8 cellular contexts compared by ENCODE assay signal in the genomic region with DNA sequence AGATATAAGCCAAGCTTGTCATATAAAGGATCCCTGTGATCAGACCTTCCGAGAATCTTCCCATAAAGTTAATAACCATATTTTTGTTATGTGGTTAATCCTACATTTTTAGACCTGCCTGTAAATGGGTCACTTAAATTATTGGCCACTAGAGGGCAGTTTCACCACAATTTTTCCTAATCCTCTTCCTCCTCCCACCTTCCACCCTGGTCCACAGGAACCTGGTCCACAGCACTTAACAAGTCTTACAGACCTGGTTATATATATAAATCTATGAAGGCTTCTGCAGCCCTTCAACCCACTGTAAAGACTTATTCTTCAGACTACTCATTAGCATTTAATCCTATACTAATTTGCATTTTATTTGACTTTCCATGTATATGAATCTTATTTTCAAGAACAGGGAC. TPM values are rescaled to one million over a fixed set of nuclear protein-coding genes. Genes with fewer than 3 reads are reported as not detected.
A peak's percentile ranks its signal among the peaks of the same experiment; 100 is the strongest.
DNase-seq lines count a peak whose midpoint lies in the region; FAIRE-seq and TF ChIP-seq lines count a peak whose summit lies in the region.

No MANE protein-coding gene starts in this region.

- in situ Hi-C loops in KBM-7 (cut with MboI; ENCODE audit: low pct_unique_long_range_greater_than_20kb, low sequenced_read_pairs): no loop called here

- CTCF ChIA-PET in RWPE1 (lab: Yijun Ruan, JAX): interaction anchor here (0.6 to 1.8 kb wide), 7 partner anchors 10 to 280 kb away, joined by 3 to 8 read pairs (median 4); a partner anchor contains a TSS

- H3K79me2 ChIP-seq in neural cell (replicated peaks; ENCODE audit: insufficient read depth, low read length): no peaks in the 10 kb centered on the region

- no peak for FAIRE-seq in GM12892 (lab: Jason Lieb, UNC)

- no peaks in the 10 kb centered on the region for H3F3A ChIP-seq in neural cell (ENCODE audit: insufficient read depth, low read length, poor library complexity, severe bottlenecking)

- no peaks in the 10 kb centered on the region for H3K27me3 ChIP-seq in neural cell (ENCODE audit: insufficient read depth, low read depth, low read length)

- TF ChIP-seq CTCF in RWPE1 (conservative IDR thresholded peaks at IDR 0.05; ENCODE audit: low read depth): peak; percentile 74
- TF ChIP-seq CTCF in neural cell (IDR thresholded peaks at IDR 0.05; ENCODE audit: poor library complexity, severe bottlenecking): peak; percentile 67

- no peak overlapping the region for H3K27ac ChIP-seq in RWPE1
- no peak overlapping the region for H3K27ac ChIP-seq in neural cell (ENCODE audit: low read length)

- DNase-seq in stimulated activated CD4-positive, alpha-beta T cell treated with anti-CD3 and anti-CD28 coated beads, Interleukin-15, amount 100 ng/mL, for 24 hours: peak; percentile 27
- DNase-seq in stimulated activated CD4-positive, alpha-beta T cell treated with anti-CD3 and anti-CD28 coated beads, Interleukin-4, amount 100 ng/mL, for 4 hours: no peak
- peak; percentile 82 for DNase-seq in KBM-7
- DNase-seq in RWPE1 (ENCODE audit: low spot score): peak; percentile 45
- peak; percentile 67 to 79 for DNase-seq in erythroblast (lab: John Stamatoyannopoulos, UW)
- DNase-seq in pons (ENCODE audit: low spot score): no peak
- no peak for DNase-seq in GM12892 (ENCODE audit: insufficient read length)

- TF ChIP-seq EP300 in neural cell (conservative IDR thresholded peaks at IDR 0.05; ENCODE audit: poor library complexity, severe bottlenecking): no peak

- POLR2A ChIA-PET in RWPE1 (lab: Yijun Ruan, JAX; ENCODE audit: low non-redundant PET): no interaction called here

- no peaks in the 10 kb centered on the region for H4K20me1 ChIP-seq in neural cell (ENCODE audit: insufficient read depth)

- no peaks in the 10 kb centered on the region for H3K9me2 ChIP-seq in neural cell (ENCODE audit: insufficient read depth, low read length)

- H3K36me3 ChIP-seq in neural cell (ENCODE audit: insufficient read depth, low read length): peaks cover 9% of the 10 kb centered on the region

- H3K4me3 ChIP-seq in neural cell (ENCODE audit: low read length): no peak overlapping the region

- H2AFZ ChIP-seq in neural cell (ENCODE audit: low read depth, low read length): no peak overlapping the region

- H3K9me3 ChIP-seq in neural cell (ENCODE audit: low read length): no peaks in the 10 kb centered on the region

- TF ChIP-seq RAD21 in neural cell (conservative IDR thresholded peaks at IDR 0.05): peak; percentile 62

- H3K9ac ChIP-seq in neural cell (ENCODE audit: low read length): no peak overlapping the region

- TF ChIP-seq POLR2A in erythroblast (IDR thresholded peaks at IDR 0.05; ENCODE audit: low read length) (no peak), GM12892 (IDR thresholded peaks at IDR 0.05; ENCODE audit: low read depth, low read length) (no peak)

- H3K4me2 ChIP-seq in neural cell (ENCODE audit: low read length): no peak overlapping the region

TF ChIP-seq in neural cell, 6 proteins besides CTCF, POLR2A, EP300 and RAD21:
- peak; percentile 67 for TF ChIP-seq SMC3 (conservative IDR thresholded peaks at IDR 0.05; ENCODE audit: poor library complexity)
- TF ChIP-seq POLR2AphosphoS5 (IDR thresholded peaks at IDR 0.05): no peak
- no peak for TF ChIP-seq MXI1 (conservative IDR thresholded peaks at IDR 0.05; ENCODE audit: poor library complexity, severe bottlenecking)

RNA-seq across cellular contexts. Expression of a gene that starts 28.3 kb away (rescaled TPM):
- 37.7 and 47.9 TPM in 2 replicates for polyA plus RNA-seq in neural cell
- 36.0 and 39.6 TPM in 2 replicates for polyA minus RNA-seq in neural cell
- 19.7 TPM for polyA plus RNA-seq in GM12892 (2012; ENCODE audit: missing spikeins)

RNA-seq across cellular contexts. Expression of a gene that starts 58.3 kb away (rescaled TPM):
- polyA plus RNA-seq in neural cell: 11.0 and 14.3 TPM in 2 replicates
- polyA minus RNA-seq in neural cell: 14.6 and 16.3 TPM in 2 replicates
- 0.98 TPM for polyA plus RNA-seq in GM12892 (2012; ENCODE audit: missing spikeins)

Comparison
In these comparisons a context has a peak if more than half of its experiments do, and no peak if none do; other contexts are left out.
1. DNase-seq: peak in stimulated activated CD4-positive, alpha-beta T cell treated with anti-CD3 and anti-CD28 coated beads, Interleukin-15, amount 100 ng/mL, for 24 hours (single experiment), KBM-7 (single experiment), RWPE1 (single experiment) and erythroblast (2 of 2); none in stimulated activated CD4-positive, alpha-beta T cell treated with anti-CD3 and anti-CD28 coated beads, Interleukin-4, amount 100 ng/mL, for 4 hours (0 of 2), pons (single experiment) and GM12892 (single experiment).